Comparison of ENCODE assay signal across 1 cellular context in genomic region chr6:147542436-147542835, GRCh38. TPM values are rescaled to one million over a fixed set of nuclear protein-coding genes. Genes with fewer than 3 reads are reported as not detected.
"Had no signal": no experiment of that assay in that cellular context is flagged by ENCODE, and none has a peak within 500 bp of the region (broad histone marks: within the 10 kb centered on the region; RNA-seq: fewer than 3 reads in every experiment).

No MANE protein-coding gene starts in this region.

RNA-seq across cellular contexts. Expression of gene SAMD5, which starts 33.9 kb away (rescaled TPM):
- polyA plus RNA-seq: SK-N-SH had no signal
